Comparison of ENCODE assay signal across 10 cellular contexts in genomic region chr10:117137911-117138642, GRCh38. TPM values are rescaled to one million over a fixed set of nuclear protein-coding genes. Genes with fewer than 3 reads are reported as not detected.
DNase-seq lines count a peak whose midpoint lies in the region; ATAC-seq and TF ChIP-seq lines count a peak whose summit lies in the region.
"Had no signal": no experiment of that assay in that cellular context is flagged by ENCODE, and none has a peak within 500 bp of the region (broad histone marks: within the 10 kb centered on the region; RNA-seq: fewer than 3 reads in every experiment).

Gene VAX1, minus strand, starts transcription at chr10:117138270. Its CDS starts 214 bp downstream, at chr10:117138056.

- no peak within 1 kb of the TSS for H3K4me3 Mint-ChIP-seq in T-helper 1 cell treated with Interleukin-12 subunit alpha and Interleukin-12 subunit beta and Interleukin-4 antibody, amounts not matched to agents 30 μg/mL and 1 μg/mL, for 36 hours
- peak within 1 kb of the TSS in 1 of 5 donors; percentile 59 for H3K4me3 Mint-ChIP-seq in immature natural killer cell

- peak within 1 kb of the TSS; percentile 68 for H3K27ac Mint-ChIP-seq in T-helper 1 cell treated with Interleukin-12 subunit alpha and Interleukin-12 subunit beta and Interleukin-4 antibody, amounts not matched to agents 30 μg/mL and 1 μg/mL, for 36 hours
- no peak within 1 kb of the TSS for H3K27ac Mint-ChIP-seq in immature natural killer cell

- DNase-seq in T-helper 1 cell, result no peak
- peak; percentile 60 for DNase-seq in WERI-Rb-1
- DNase-seq in stimulated activated naive CD8-positive, alpha-beta T cell treated with anti-CD3 and anti-CD28 coated beads, Interleukin-15, Interleukin-2, amounts not matched to agents 100 U/mL and 50 U/mL, for 24 hours, result peak; percentile 3
- no peak for DNase-seq in cerebellum (ENCODE audit: low spot score)
- DNase-seq in immature natural killer cell, result no peak
- DNase-seq: NCI-H1092 had no signal

- peak within 1 kb of the TSS; percentile 79 for H3K27ac ChIP-seq in WERI-Rb-1

- H3K27me3 ChIP-seq in WERI-Rb-1 (ENCODE audit: insufficient read depth, low read depth, severe bottlenecking), result peaks cover 8% of the 10 kb centered on the region

- H3K4me1 Mint-ChIP-seq in T-helper 1 cell treated with Interleukin-12 subunit alpha and Interleukin-12 subunit beta and Interleukin-4 antibody, amounts not matched to agents 30 μg/mL and 1 μg/mL, for 36 hours (ENCODE audit: low read depth), result peaks cover 2% of the 10 kb centered on the region
- peaks cover 2 to 9% of the 10 kb centered on the region in 2 donors for H3K4me1 Mint-ChIP-seq in immature natural killer cell

- H3K9me3 Mint-ChIP-seq in T-helper 1 cell treated with Interleukin-12 subunit alpha and Interleukin-12 subunit beta and Interleukin-4 antibody, amounts not matched to agents 30 μg/mL and 1 μg/mL, for 36 hours, result no peaks in the 10 kb centered on the region
- peaks cover 0 to 6% (median 2%) of the 10 kb centered on the region in 6 donors for H3K9me3 Mint-ChIP-seq in immature natural killer cell

- peak within 1 kb of the TSS; percentile 81 for H3K4me3 ChIP-seq in WERI-Rb-1 (ENCODE audit: low read depth, low read length)
- peak within 1 kb of the TSS; percentile 44 for H3K4me3 ChIP-seq in iPS-18c (ENCODE audit: insufficient read depth, low read depth, low read length)
- H3K4me3 ChIP-seq: lung had no signal

- H3K27me3 Mint-ChIP-seq in T-helper 1 cell treated with Interleukin-12 subunit alpha and Interleukin-12 subunit beta and Interleukin-4 antibody, amounts not matched to agents 30 μg/mL and 1 μg/mL, for 36 hours (ENCODE audit: low read depth), result peaks cover 80% of the 10 kb centered on the region
- peaks cover 14 to 35% (median 24%) of the 10 kb centered on the region in 3 donors for H3K27me3 Mint-ChIP-seq in immature natural killer cell (ENCODE audit: low read depth in 3 of 3)

- peaks cover 4% of the 10 kb centered on the region for H3K9me3 ChIP-seq in WERI-Rb-1 (ENCODE audit: severe bottlenecking)
- no peaks in the 10 kb centered on the region for H3K9me3 ChIP-seq in iPS-18c (ENCODE audit: control insufficient read depth, insufficient read depth, low read length)

- peaks cover 4% of the 10 kb centered on the region for H3K36me3 ChIP-seq in WERI-Rb-1

- no peak for ATAC-seq in stimulated activated naive CD8-positive, alpha-beta T cell treated with anti-CD3 and anti-CD28 coated beads, Interleukin-15, Interleukin-2, amounts not matched to agents 100 U/mL and 50 U/mL, for 24 hours
- no peak for ATAC-seq in esophagus mucosa

- no peak for TF ChIP-seq CTCF in WERI-Rb-1 (IDR thresholded peaks at IDR 0.05; ENCODE audit: low read depth, low read length)

- H3K36me3 Mint-ChIP-seq in T-helper 1 cell treated with Interleukin-12 subunit alpha and Interleukin-12 subunit beta and Interleukin-4 antibody, amounts not matched to agents 30 μg/mL and 1 μg/mL, for 36 hours (ENCODE audit: low read depth), result peaks cover 4% of the 10 kb centered on the region
- H3K36me3 Mint-ChIP-seq in immature natural killer cell, result no peaks in the 10 kb centered on the region

RNA-seq across cellular contexts. Expression of gene VAX1, which starts in this region (rescaled TPM):
- total RNA-seq in cerebellum (not detected), esophagus mucosa (0.12 TPM)
- polyA plus RNA-seq in immature natural killer cell, result not detected
- total RNA-seq: lung had no signal
- polyA plus RNA-seq: lung had no signal

Comparison
In these comparisons a context has a peak if more than half of its experiments do, and no peak if none do; other contexts are left out.
1. DNase-seq: peak in WERI-Rb-1 (single experiment) and stimulated activated naive CD8-positive, alpha-beta T cell treated with anti-CD3 and anti-CD28 coated beads, Interleukin-15, Interleukin-2, amounts not matched to agents 100 U/mL and 50 U/mL, for 24 hours (single experiment); none in T-helper 1 cell (0 of 5), cerebellum (single experiment) and immature natural killer cell (0 of 3).